ENCODE assay signal across 19 cellular contexts in genomic region chr22:35797411-35797810, GRCh38.
DNase-seq lines count a peak whose midpoint lies in the region; ATAC-seq and TF ChIP-seq lines count a peak whose summit lies in the region.
"Had no signal": no experiment of that assay in that cellular context is flagged by ENCODE, and none has a peak within 500 bp of the region (broad histone marks: within the 10 kb centered on the region; RNA-seq: fewer than 3 reads in every experiment).

No MANE protein-coding gene starts in this region.

- intact Hi-C loops in left cardiac atrium (cut with DNase I) (no loop called here), psoas muscle (cut with DNase I) (no loop called here)

- WGBS in psoas muscle, 3 donors: 50 to 70% (median 55%) methylated on average over 4 of the region's 4 CpGs

- H3K27me3 Mint-ChIP-seq in chondrocyte (ENCODE audit: low read depth): no peaks in the 10 kb centered on the region

- no peak for TF ChIP-seq CTCF in cardiac muscle cell (IDR thresholded peaks at IDR 0.05; ENCODE audit: low read depth, low read length)
- no peak for TF ChIP-seq CTCF in chondrocyte (IDR thresholded peaks at IDR 0.05)
- TF ChIP-seq CTCF in psoas muscle (IDR thresholded peaks at IDR 0.05): no peak

- H3K27ac ChIP-seq in cardiac muscle cell (peak overlapping the region; percentile 38), psoas muscle (peak overlapping the region; percentile 5)
- H3K27ac ChIP-seq: 22Rv1, BLaER1, C4-2B had no signal

- DNase-seq in cardiac muscle cell (ENCODE audit: low read depth in 1 of 2, low spot score in 1 of 2) (no peak), left cardiac atrium (no peak), chondrocyte (ENCODE audit: low spot score) (no peak), psoas muscle (no peak), dedifferentiated amniotic fluid mesenchymal stem cell (ENCODE audit: extremely low spot score) (no peak)
- DNase-seq: Caco-2; CD4-positive, CD25-positive, alpha-beta regulatory T cell; CD8-positive, alpha-beta T cell; DMS153; DND-41; GDM1; GOT3; HFFc6 had no signal

- H3K27ac Mint-ChIP-seq in chondrocyte (ENCODE audit: unreplicated experiment): peak overlapping the region; percentile 73
- H3K27ac Mint-ChIP-seq: B cell; CD4-positive, CD25-positive, alpha-beta regulatory T cell; CD8-positive, alpha-beta T cell; HFFc6 had no signal

- ATAC-seq in left cardiac atrium: no peak
- peak in 1 of 4 donors; percentile 21 for ATAC-seq in psoas muscle
- ATAC-seq in GM18867 (IDR thresholded peaks at IDR 0.05; ENCODE audit: unreplicated experiment): no peak
- ATAC-seq: CD8-positive, alpha-beta T cell had no signal

- H3K4me1 Mint-ChIP-seq in chondrocyte (ENCODE audit: low read depth): peaks cover 30% of the 10 kb centered on the region
- H3K4me1 Mint-ChIP-seq: B cell; CD4-positive, CD25-positive, alpha-beta regulatory T cell had no signal

- no peaks in the 10 kb centered on the region for H3K9me3 Mint-ChIP-seq in chondrocyte (ENCODE audit: low read depth)
- H3K9me3 Mint-ChIP-seq: CD4-positive, CD25-positive, alpha-beta regulatory T cell; CD8-positive, alpha-beta T cell; HFFc6 had no signal

- H3K27me3 ChIP-seq in cardiac muscle cell: no peaks in the 10 kb centered on the region
- no peaks in the 10 kb centered on the region for H3K27me3 ChIP-seq in psoas muscle (ENCODE audit: insufficient read depth in 3 of 3, low read length in 2 of 3)
- H3K27me3 ChIP-seq: BLaER1 had no signal

- no peak overlapping the region for H3K4me3 Mint-ChIP-seq in chondrocyte (ENCODE audit: unreplicated experiment)
- H3K4me3 Mint-ChIP-seq: B cell; CD4-positive, CD25-positive, alpha-beta regulatory T cell; CD8-positive, alpha-beta T cell; HFFc6 had no signal

- H3K36me3 ChIP-seq in cardiac muscle cell (peaks cover 9% of the 10 kb centered on the region), psoas muscle (ENCODE audit: insufficient read depth in 1 of 2, low read depth in 1 of 2) (no peaks in the 10 kb centered on the region)
- H3K36me3 ChIP-seq: BLaER1, HAP-1 had no signal

- peaks cover 2% of the 10 kb centered on the region for H3K36me3 Mint-ChIP-seq in chondrocyte (ENCODE audit: low read depth)
- H3K36me3 Mint-ChIP-seq: CD4-positive, CD25-positive, alpha-beta regulatory T cell; CD8-positive, alpha-beta T cell had no signal

- H3K9me3 ChIP-seq in cardiac muscle cell (ENCODE audit: low read depth) (no peaks in the 10 kb centered on the region), psoas muscle (no peaks in the 10 kb centered on the region)
- H3K9me3 ChIP-seq: BLaER1, Caco-2, HAP-1 had no signal

- H3K4me1 ChIP-seq in cardiac muscle cell (ENCODE audit: low read depth) (peaks cover 22% of the 10 kb centered on the region), psoas muscle (peaks cover 27% of the 10 kb centered on the region)
- H3K4me1 ChIP-seq: BLaER1, HAP-1 had no signal

- H3K4me3 ChIP-seq in cardiac muscle cell (no peak overlapping the region), psoas muscle (no peak overlapping the region)
- H3K4me3 ChIP-seq: BLaER1, HAP-1 had no signal
